ENCODE assay signal across 8 cellular contexts in the genomic region with DNA sequence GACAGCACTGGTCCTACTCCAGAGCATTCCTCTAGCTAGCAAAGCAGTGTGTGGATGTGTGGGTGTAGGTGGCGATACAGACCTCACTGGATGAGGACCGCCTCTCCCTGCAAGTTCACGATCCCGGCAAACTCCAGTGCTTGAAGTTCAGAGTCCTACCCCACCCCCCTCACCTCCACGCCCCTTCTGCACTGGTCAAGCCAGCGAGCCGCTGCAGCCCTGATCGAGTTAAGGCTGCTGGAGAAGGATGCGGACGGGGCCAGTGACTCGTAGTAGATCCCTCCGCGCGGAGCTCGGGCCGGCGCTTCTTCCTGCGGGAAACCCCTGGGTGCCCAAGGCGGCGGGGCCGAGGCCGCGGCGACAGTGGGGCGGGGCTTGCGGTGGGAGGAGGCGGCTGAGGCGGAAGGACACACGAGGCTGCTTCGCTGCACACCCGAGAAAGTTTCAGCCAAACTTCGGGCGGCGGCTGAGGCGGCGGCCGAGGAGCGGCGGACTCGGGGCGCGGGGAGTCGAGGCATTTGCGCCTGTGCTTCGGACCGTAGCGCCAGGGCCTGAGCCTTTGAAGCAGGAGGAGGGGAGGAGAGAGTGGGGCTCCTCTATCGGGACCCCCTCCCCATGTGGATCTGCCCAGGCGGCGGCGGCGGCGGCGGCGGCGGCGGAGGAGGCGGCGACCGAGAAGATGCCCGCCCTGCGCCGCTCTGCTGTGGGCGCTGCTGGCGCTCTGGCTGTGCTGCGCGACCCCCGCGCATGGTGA.
DNase-seq lines count a peak whose midpoint lies in the region; FAIRE-seq and TF ChIP-seq lines count a peak whose summit lies in the region.
"Not testable (repeated sequence)": the region's sequence is repeated elsewhere in the genome, so short reads cannot be mapped to it uniquely, and the experiment has no call there.

No MANE protein-coding gene starts in this region.

- 0% methylated on average over 15 of the region's 69 CpGs; no CpG with 5 or more reads in 1 of the 2 donors for WGBS in lower leg skin, 2 donors
- WGBS in thymus: under 1% methylated on average over 55 of the region's 69 CpGs

- not testable (repeated sequence) for H3K36me3 ChIP-seq in endothelial cell of umbilical vein (ENCODE audit: control insufficient read depth in 2 of 2, extremely low read depth in 1 of 2, insufficient read depth in 2 of 2, low read length in 2 of 2); skeletal muscle satellite cell (ENCODE audit: insufficient read depth, low read length); thymus (ENCODE audit: control insufficient read depth, insufficient read depth)

- H3K4me2 ChIP-seq in endothelial cell of umbilical vein (ENCODE audit: insufficient read depth, low read length) (peak overlapping the region; percentile 31), skeletal muscle satellite cell (ENCODE audit: low read length) (peak overlapping the region; percentile 75)

- not testable (repeated sequence) for H3K79me2 ChIP-seq in endothelial cell of umbilical vein (ENCODE audit: control insufficient read depth, insufficient read depth, low read length)

- not testable (repeated sequence) for H3K9me1 ChIP-seq in endothelial cell of umbilical vein (replicated peaks; ENCODE audit: control insufficient read depth, extremely low read depth, insufficient read depth, low read length)

- in situ Hi-C loops in G401 (cut with HindIII; ENCODE audit: low sequenced_read_pairs): not testable (repeated sequence)

- not testable (repeated sequence) for H3K9ac ChIP-seq in endothelial cell of umbilical vein (replicated peaks; ENCODE audit: extremely low read depth, insufficient read depth, low read length)
- H3K9ac ChIP-seq in skeletal muscle satellite cell (ENCODE audit: low read depth, low read length): peak overlapping the region; percentile 65

- H3K27me3 ChIP-seq in endothelial cell of umbilical vein (ENCODE audit: control insufficient read depth in 2 of 2, insufficient read depth in 2 of 2, low read length in 2 of 2); skeletal muscle satellite cell (ENCODE audit: control insufficient read depth, insufficient read depth, low read length); thymus (ENCODE audit: control insufficient read depth, insufficient read depth): not testable (repeated sequence)

- DNase-seq in G401 (ENCODE audit: low spot score) (peak; percentile 62), NCI-H1048 (lab: John Stamatoyannopoulos, UW) (peak; percentile 9), T follicular helper cell (ENCODE audit: low read depth) (peak; percentile 44), endothelial cell of umbilical vein (ENCODE audit: low read depth, low spot score) (peak; percentile 49), lower leg skin (ENCODE audit: low spot score in 2 of 2) (peak; percentile 64 to 92)
- peak; percentile 38 for DNase-seq in activated T-helper 9 cell treated with anti-CD3 and anti-CD28 coated beads, Interleukin-2, amount 50 U/mL, for 16 hours (ENCODE audit: low read depth)

- peak overlapping the region in 1 of 3 experiments; percentile 40 for H3K4me3 ChIP-seq in endothelial cell of umbilical vein (replicated peaks in 1 of 3; ENCODE audit: insufficient read depth in 1 of 3, low read depth in 1 of 3, low read length in 3 of 3)
- not testable (repeated sequence) for H3K4me3 ChIP-seq in lower leg skin (ENCODE audit: low read depth, poor library complexity, severe bottlenecking)
- peak overlapping the region; percentile 66 for H3K4me3 ChIP-seq in skeletal muscle satellite cell (ENCODE audit: low read length)
- H3K4me3 ChIP-seq in thymus (ENCODE audit: low read length): peak overlapping the region; percentile 48

- not testable (repeated sequence) for H3K27ac ChIP-seq in endothelial cell of umbilical vein (ENCODE audit: insufficient read depth, low read depth, low read length)
- H3K27ac ChIP-seq in thymus (ENCODE audit: low read depth): peak overlapping the region; percentile 42

- not testable (repeated sequence) for BruUV-seq in endothelial cell of umbilical vein (replicated peaks; lab: Mats Ljungman, UMichigan)

- dilution Hi-C loops in endothelial cell of umbilical vein (cut with MboI; ENCODE audit: extremely low pct_ligation_motif_present, low sequenced_read_pairs): not testable (repeated sequence)

- H4K20me1 ChIP-seq in endothelial cell of umbilical vein (replicated peaks; ENCODE audit: control insufficient read depth, extremely low read depth, insufficient read depth, low read length): not testable (repeated sequence)

- intact Hi-C loops in endothelial cell of umbilical vein (cut with micrococcal nuclease); lower leg skin (cut with DNase I; ENCODE audit: low total_unique reads): not testable (repeated sequence)

- not testable (repeated sequence) for TF ChIP-seq CTCF in endothelial cell of umbilical vein (IDR thresholded peaks at IDR 0.05; ENCODE audit: extremely low read depth in 1 of 2, insufficient read depth in 1 of 2, low read depth in 1 of 2, low read length in 2 of 2); lower leg skin (IDR thresholded peaks at IDR 0.05)

- not testable (repeated sequence) for H3K9me3 ChIP-seq in endothelial cell of umbilical vein (replicated peaks; ENCODE audit: control insufficient read depth, insufficient read depth, low read length); skeletal muscle satellite cell (replicated peaks; ENCODE audit: low read length); thymus (ENCODE audit: control insufficient read depth)

- not testable (repeated sequence) for H3K4me1 ChIP-seq in endothelial cell of umbilical vein (ENCODE audit: control insufficient read depth, extremely low read depth, insufficient read depth, low read length); skeletal muscle satellite cell (ENCODE audit: control insufficient read depth, insufficient read depth, low read length); thymus (ENCODE audit: control insufficient read depth, insufficient read depth, low read length)

- CTCF ChIA-PET in endothelial cell of umbilical vein (lab: Charles Lee): not testable (repeated sequence)

- POLR2A ChIA-PET in endothelial cell of umbilical vein (lab: Charles Lee): not testable (repeated sequence)

- H2AFZ ChIP-seq in endothelial cell of umbilical vein (ENCODE audit: low read depth, low read length): peak overlapping the region; percentile 75

- FAIRE-seq in endothelial cell of umbilical vein (lab: Jason Lieb, UNC): not testable (repeated sequence)

- not testable (repeated sequence) for TF ChIP-seq POLR2A in endothelial cell of umbilical vein (IDR thresholded peaks at IDR 0.05; ENCODE audit: low read depth, low read length)
- peak in 1 of 2 donors; percentile 44 for TF ChIP-seq POLR2A in lower leg skin (IDR thresholded peaks at IDR 0.05)

Comparison
In these comparisons a context has a peak if more than half of its experiments do, and no peak if none do; other contexts are left out.
1. DNase-seq: peak in every context shown above with its lines; median percentile 78 in lower leg skin; 62 in G401; 49 in endothelial cell of umbilical vein; 44 in T follicular helper cell; 38 in activated T-helper 9 cell treated with anti-CD3 and anti-CD28 coated beads, Interleukin-2, amount 50 U/mL, for 16 hours; 9 in NCI-H1048.